8 cellular contexts compared by ENCODE assay signal in the genomic region with DNA sequence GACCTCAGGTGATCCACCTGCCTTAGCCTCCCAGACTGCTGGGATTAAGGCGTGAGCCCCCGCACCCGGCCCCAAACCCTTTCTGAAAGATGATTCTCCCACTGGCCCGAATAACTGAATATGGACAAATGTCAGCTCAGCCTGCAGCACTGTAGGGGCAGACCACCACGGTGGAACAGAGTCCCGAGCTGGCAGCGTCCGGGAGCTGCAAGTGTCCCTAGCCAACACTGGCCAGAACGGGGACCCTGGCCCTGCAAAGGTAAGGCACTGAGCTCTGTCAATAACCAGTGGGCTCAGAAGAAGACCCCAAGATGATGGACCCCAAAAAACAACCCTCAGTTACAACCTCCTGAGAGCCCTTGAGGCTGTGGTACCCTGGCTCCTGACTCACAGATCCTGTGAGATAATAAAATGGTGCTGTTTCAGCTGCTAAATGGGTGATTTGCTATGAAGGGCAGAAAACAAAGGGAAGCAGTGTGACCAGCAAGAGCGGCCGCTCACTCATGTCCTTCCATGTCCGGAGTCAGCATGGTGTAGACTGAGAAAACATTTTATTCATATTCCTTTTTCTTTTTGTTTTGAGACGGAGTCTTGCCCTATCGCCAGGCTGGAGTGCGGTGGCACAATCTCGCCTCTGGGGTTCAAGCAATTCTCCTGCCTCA. TPM values are rescaled to one million over a fixed set of nuclear protein-coding genes. Genes with fewer than 3 reads are reported as not detected.
A peak's percentile ranks its signal among the peaks of the same experiment; 100 is the strongest.
DNase-seq lines count a peak whose midpoint lies in the region; ATAC-seq and TF ChIP-seq lines count a peak whose summit lies in the region.

No MANE protein-coding gene starts in this region.

- peak overlapping the region; percentile 100 for H3K4me3 Mint-ChIP-seq in activated T-helper 1 cell treated with anti-CD3 and anti-CD28 coated beads, Interleukin-12 subunit alpha, Interleukin-12 subunit beta, Interleukin-2, Interleukin-4 antibody, amounts not matched to agents 30 ng/mL and 10 ng/mL and 1 ng/mL, durations not matched to agents 14 hours and 24 hours and 36 hours
- peak overlapping the region; percentile 94 for H3K4me3 Mint-ChIP-seq in memory B cell

- TF ChIP-seq EP300 in upper lobe of left lung (IDR thresholded peaks at IDR 0.05), result no peak

- H3K9me3 ChIP-seq in HAP-1, result no peaks in the 10 kb centered on the region
- H3K9me3 ChIP-seq in upper lobe of left lung, result no peaks in the 10 kb centered on the region

- peaks cover 33% of the 10 kb centered on the region for H3K79me2 ChIP-seq in ACC112 (ENCODE audit: control insufficient read depth, insufficient read depth, low read length, unreplicated experiment)

- TF ChIP-seq CTCF in upper lobe of left lung (IDR thresholded peaks at IDR 0.05), result no peak

- intact Hi-C loops in activated T-helper 1 cell treated with anti-CD3 and anti-CD28 coated beads, Interleukin-12 subunit alpha, Interleukin-12 subunit beta, Interleukin-2, Interleukin-4 antibody, amounts not matched to agents 30 ng/mL and 10 ng/mL and 1 ng/mL, durations not matched to agents 14 hours and 24 hours and 36 hours (cut with micrococcal nuclease), result loop anchor here (2.0 kb wide), 3 partner anchors 64 to 294 kb away; a partner anchor contains a TSS

- peak overlapping the region; percentile 96 for H3K27ac Mint-ChIP-seq in activated T-helper 1 cell treated with anti-CD3 and anti-CD28 coated beads, Interleukin-12 subunit alpha, Interleukin-12 subunit beta, Interleukin-2, Interleukin-4 antibody, amounts not matched to agents 30 ng/mL and 10 ng/mL and 1 ng/mL, durations not matched to agents 14 hours and 24 hours and 36 hours
- H3K27ac Mint-ChIP-seq in memory B cell, result peak overlapping the region; percentile 95

- H3K36me3 ChIP-seq in ACC112 (ENCODE audit: insufficient read depth, low read length), result no peaks in the 10 kb centered on the region
- peaks cover 38% of the 10 kb centered on the region for H3K36me3 ChIP-seq in HAP-1 (replicated peaks)
- peaks cover 0 to 42% (median 26%) of the 10 kb centered on the region in 4 donors for H3K36me3 ChIP-seq in upper lobe of left lung

- H3K4me3 ChIP-seq in ACC112 (ENCODE audit: low read depth, low read length), result peak overlapping the region; percentile 99
- H3K4me3 ChIP-seq in HAP-1, result peak overlapping the region; percentile 80
- peak overlapping the region in 1 of 4 donors; percentile 60 for H3K4me3 ChIP-seq in upper lobe of left lung

- H3K4me1 ChIP-seq in ACC112 (ENCODE audit: control insufficient read depth, insufficient read depth, low read length, unreplicated experiment), result peaks cover 10% of the 10 kb centered on the region
- H3K4me1 ChIP-seq in HAP-1, result peaks cover 11% of the 10 kb centered on the region
- peaks cover 25 to 59% (median 29%) of the 10 kb centered on the region in 4 donors for H3K4me1 ChIP-seq in upper lobe of left lung

- H3K4me1 Mint-ChIP-seq in activated T-helper 1 cell treated with anti-CD3 and anti-CD28 coated beads, Interleukin-12 subunit alpha, Interleukin-12 subunit beta, Interleukin-2, Interleukin-4 antibody, amounts not matched to agents 30 ng/mL and 10 ng/mL and 1 ng/mL, durations not matched to agents 14 hours and 24 hours and 36 hours (ENCODE audit: low read depth), result peaks cover 56% of the 10 kb centered on the region
- peaks cover 55% of the 10 kb centered on the region for H3K4me1 Mint-ChIP-seq in memory B cell

- DNase-seq in HAP-1 (ENCODE audit: low spot score in 2 of 2), result no peak
- DNase-seq in activated T-helper 1 cell treated with anti-CD3 and anti-CD28 coated beads, Interleukin-12 subunit alpha, Interleukin-12 subunit beta, Interleukin-2, Interleukin-4 antibody, amounts not matched to agents 30 ng/mL and 10 ng/mL and 1 ng/mL, durations not matched to agents 14 hours and 24 hours and 36 hours (ENCODE audit: low spot score), result no peak
- DNase-seq in memory B cell (ENCODE audit: low spot score in 2 of 2), result no peak
- DNase-seq in DMS79 treated with DMSO at 0.1 percent for 48 hours (lab: John Stamatoyannopoulos, UW), result no peak
- DNase-seq in upper lobe of left lung, result no peak
- no peak for DNase-seq in KBM-7

- no peak overlapping the region for H2AFZ ChIP-seq in ACC112 (ENCODE audit: low read length, unreplicated experiment)

- H3K27ac ChIP-seq in ACC112 (ENCODE audit: low read depth, low read length) (peak overlapping the region; percentile 67; the same call in 1 of the 2 replicates), upper lobe of left lung (peak overlapping the region in 1 of 4 donors; percentile 66)

- H3K36me3 Mint-ChIP-seq in activated T-helper 1 cell treated with anti-CD3 and anti-CD28 coated beads, Interleukin-12 subunit alpha, Interleukin-12 subunit beta, Interleukin-2, Interleukin-4 antibody, amounts not matched to agents 30 ng/mL and 10 ng/mL and 1 ng/mL, durations not matched to agents 14 hours and 24 hours and 36 hours (ENCODE audit: low read depth), result peaks cover 26% of the 10 kb centered on the region
- H3K36me3 Mint-ChIP-seq in memory B cell, result peaks cover 12% of the 10 kb centered on the region

- no peaks in the 10 kb centered on the region for H3K9me3 Mint-ChIP-seq in activated T-helper 1 cell treated with anti-CD3 and anti-CD28 coated beads, Interleukin-12 subunit alpha, Interleukin-12 subunit beta, Interleukin-2, Interleukin-4 antibody, amounts not matched to agents 30 ng/mL and 10 ng/mL and 1 ng/mL, durations not matched to agents 14 hours and 24 hours and 36 hours
- H3K9me3 Mint-ChIP-seq in memory B cell, result no peaks in the 10 kb centered on the region

- in situ Hi-C loops in HAP-1 (cut with MboI; ENCODE audit: low sequenced_read_pairs) (no loop called here), KBM-7 (cut with MboI; ENCODE audit: low pct_unique_long_range_greater_than_20kb, low sequenced_read_pairs) (no loop called here)

- no peak for ATAC-seq in memory B cell (ENCODE audit: low read depth)
- no peak for ATAC-seq in upper lobe of left lung (ENCODE audit: low FRiP score in 2 of 2)
- no peak for ATAC-seq in GM18505 (IDR thresholded peaks at IDR 0.05; ENCODE audit: unreplicated experiment)

- WGBS in upper lobe of left lung, 2 donors, result 89 to 98% methylated on average over 11 to 12 of the region's 16 CpGs

- H3K27me3 Mint-ChIP-seq in activated T-helper 1 cell treated with anti-CD3 and anti-CD28 coated beads, Interleukin-12 subunit alpha, Interleukin-12 subunit beta, Interleukin-2, Interleukin-4 antibody, amounts not matched to agents 30 ng/mL and 10 ng/mL and 1 ng/mL, durations not matched to agents 14 hours and 24 hours and 36 hours (ENCODE audit: insufficient read depth), result no peaks in the 10 kb centered on the region
- H3K27me3 Mint-ChIP-seq in memory B cell, result no peaks in the 10 kb centered on the region

- no peaks in the 10 kb centered on the region for H3K27me3 ChIP-seq in ACC112 (ENCODE audit: insufficient read depth, low read length)
- no peaks in the 10 kb centered on the region for H3K27me3 ChIP-seq in HAP-1 (ENCODE audit: low read depth)
- H3K27me3 ChIP-seq in upper lobe of left lung, result no peaks in the 10 kb centered on the region

- no peak for TF ChIP-seq POLR2A in upper lobe of left lung (IDR thresholded peaks at IDR 0.05)
- no peak for TF ChIP-seq POLR2A in GM18505 (IDR thresholded peaks at IDR 0.05; ENCODE audit: borderline replicate concordance, extremely low read depth, insufficient read depth, insufficient read length)

RNA-seq across cellular contexts. Expression of a gene that starts 1.6 kb away (rescaled TPM):
- total RNA-seq in activated T-helper 1 cell treated with anti-CD3 and anti-CD28 coated beads, Interleukin-12 subunit alpha, Interleukin-12 subunit beta, Interleukin-2, Interleukin-4 antibody, amounts not matched to agents 30 ng/mL and 10 ng/mL and 1 ng/mL, durations not matched to agents 14 hours and 24 hours and 36 hours, result 180 and 193 TPM in 2 replicates
- total RNA-seq in upper lobe of left lung, result 100 to 1,000 TPM in 2 of 6 donors, 10 to 100 TPM in 4; 58.6 to 127 (median 89.8) TPM

RNA-seq across cellular contexts. Expression of a gene that starts 1.7 kb away (rescaled TPM):
- total RNA-seq in activated T-helper 1 cell treated with anti-CD3 and anti-CD28 coated beads, Interleukin-12 subunit alpha, Interleukin-12 subunit beta, Interleukin-2, Interleukin-4 antibody, amounts not matched to agents 30 ng/mL and 10 ng/mL and 1 ng/mL, durations not matched to agents 14 hours and 24 hours and 36 hours, result 71.2 and 71.4 TPM in 2 replicates
- 100 to 1,000 TPM in 1 of 6 donors, 10 to 100 TPM in 5; 38.3 to 268 (median 61.7) TPM for total RNA-seq in upper lobe of left lung

RNA-seq across cellular contexts. Expression of a gene that starts 18.9 kb away (rescaled TPM):
- total RNA-seq in activated T-helper 1 cell treated with anti-CD3 and anti-CD28 coated beads, Interleukin-12 subunit alpha, Interleukin-12 subunit beta, Interleukin-2, Interleukin-4 antibody, amounts not matched to agents 30 ng/mL and 10 ng/mL and 1 ng/mL, durations not matched to agents 14 hours and 24 hours and 36 hours, result 0.18 and 0.24 TPM in 2 replicates
- under 1 TPM in 3 of 6 donors, not detected in 3; 0.10 to 0.61 (median 0.17) TPM for total RNA-seq in upper lobe of left lung

RNA-seq across cellular contexts. Expression of a gene that starts 33.2 kb away (rescaled TPM):
- not detected in 2 replicates for total RNA-seq in activated T-helper 1 cell treated with anti-CD3 and anti-CD28 coated beads, Interleukin-12 subunit alpha, Interleukin-12 subunit beta, Interleukin-2, Interleukin-4 antibody, amounts not matched to agents 30 ng/mL and 10 ng/mL and 1 ng/mL, durations not matched to agents 14 hours and 24 hours and 36 hours
- total RNA-seq in upper lobe of left lung, result under 1 TPM in 4 of 6 donors, not detected in 2; 0.14 to 0.55 (median 0.26) TPM

RNA-seq across cellular contexts. Expression of a gene that starts 44.9 kb away (rescaled TPM):
- total RNA-seq in activated T-helper 1 cell treated with anti-CD3 and anti-CD28 coated beads, Interleukin-12 subunit alpha, Interleukin-12 subunit beta, Interleukin-2, Interleukin-4 antibody, amounts not matched to agents 30 ng/mL and 10 ng/mL and 1 ng/mL, durations not matched to agents 14 hours and 24 hours and 36 hours, result 0.07 and 0.16 TPM in 2 replicates
- 1 to 10 TPM; 2.4 to 8.6 (median 4.6) TPM for total RNA-seq in upper lobe of left lung
